Comparison of ENCODE assay signal across 22 cellular contexts in genomic region chr6:106461084-106461483, GRCh38.
"Had no signal": no experiment of that assay in that cellular context is flagged by ENCODE, and none has a peak within 500 bp of the region (broad histone marks: within the 10 kb centered on the region; RNA-seq: fewer than 3 reads in every experiment).

No MANE protein-coding gene starts in this region.

- H3K79me2 ChIP-seq: parathyroid adenoma had no signal

- H3K36me3 ChIP-seq: brain microvascular endothelial cell, left lung, sigmoid colon, tibial artery had no signal

- H3K4me3 ChIP-seq: left lung, sigmoid colon, tibial artery had no signal

- H2AFZ ChIP-seq: parathyroid adenoma had no signal

- DNase-seq: activated CD4-positive, alpha-beta T cell treated with anti-CD3 and anti-CD28 coated beads, Interleukin-2, amount 50 U/mL, for 1 hour; activated CD4-positive, CD25-positive, alpha-beta regulatory T cell treated with anti-CD3 and anti-CD28 coated beads, Interleukin-2, amount 50 U/mL, for 72 hours; activated CD8-positive, alpha-beta memory T cell treated with anti-CD3 and anti-CD28 coated beads, Interleukin-2, amount 50 U/mL, for 4 hours; activated naive CD4-positive, alpha-beta T cell treated with anti-CD3 and anti-CD28 coated beads, Interleukin-2, amount 50 U/mL, for 16 hours; activated T-cell treated with anti-CD3 and anti-CD28 coated beads, Interleukin-2, amount 50 U/mL, for 4 hours; aorta; brain microvascular endothelial cell; central memory CD4-positive, alpha-beta T cell; foreskin keratinocyte; glutamatergic neuron; hippocampal formation; kidney; left lung; sigmoid colon; stimulated activated CD8-positive, alpha-beta memory T cell treated with anti-CD3 and anti-CD28 coated beads, Interleukin-4, amount 100 ng/mL, for 48 hours; stimulated activated naive CD4-positive, alpha-beta T cell treated with Interleukin-2 at 50 U/mL for 16 hours; substantia nigra; T-helper 9 cell; tibial artery had no signal

- FAIRE-seq: colon, kidney, urothelium cell line had no signal

- H3K27ac ChIP-seq: brain microvascular endothelial cell, foreskin keratinocyte, left lung, parathyroid adenoma, sigmoid colon, tibial artery had no signal

- H3K9me3 ChIP-seq: left lung, sigmoid colon, tibial artery had no signal

- H3K27me3 ChIP-seq: brain microvascular endothelial cell, foreskin keratinocyte, left lung, sigmoid colon had no signal

- H3K9ac ChIP-seq: parathyroid adenoma had no signal

- H3K4me1 ChIP-seq: foreskin keratinocyte, left lung, parathyroid adenoma, sigmoid colon, tibial artery had no signal
